ENCODE assay signal across 15 cellular contexts in the genomic region with DNA sequence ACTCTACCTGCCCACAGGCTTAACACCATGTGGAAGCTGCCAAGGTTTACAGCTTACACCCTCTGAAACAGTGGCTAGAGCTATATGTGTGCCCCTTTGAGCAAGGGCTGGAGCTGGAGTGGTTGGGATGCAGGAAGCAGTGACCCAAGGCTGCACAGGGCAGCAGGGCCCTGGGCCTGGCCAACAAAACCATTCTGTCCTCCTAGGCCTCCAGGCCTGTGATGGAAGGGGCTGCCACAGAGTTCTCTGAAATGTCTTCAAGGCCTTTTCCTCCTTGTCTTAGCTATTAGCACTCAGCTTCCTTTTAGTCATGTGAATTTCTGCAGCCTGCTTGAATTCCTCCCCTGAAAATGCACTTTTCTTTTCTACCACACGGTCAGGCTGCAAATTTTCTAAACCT.
DNase-seq lines count a peak whose midpoint lies in the region; ATAC-seq and TF ChIP-seq lines count a peak whose summit lies in the region.
"Had no signal": no experiment of that assay in that cellular context is flagged by ENCODE, and none has a peak within 500 bp of the region (broad histone marks: within the 10 kb centered on the region; RNA-seq: fewer than 3 reads in every experiment).

No MANE protein-coding gene starts in this region.

- H3K9ac ChIP-seq in mesendoderm (ENCODE audit: low read length), result no peak overlapping the region
- H3K9ac ChIP-seq: BLaER1 treated with 17β-estradiol and CSF1 and Interleukin-3, amounts not matched to agents 10 nM and 100 nM had no signal

- H3K4ac ChIP-seq in mesendoderm (ENCODE audit: low read depth, low read length), result no peak overlapping the region

- H3K4me1 ChIP-seq in HEK293 (ENCODE audit: control insufficient read depth, insufficient read depth, low read length) (no peaks in the 10 kb centered on the region), mesendoderm (ENCODE audit: control insufficient read depth, low read depth, low read length) (no peaks in the 10 kb centered on the region)
- H3K4me1 ChIP-seq: BLaER1 treated with 17β-estradiol and CSF1 and Interleukin-3, amounts not matched to agents 10 nM and 100 nM; Caco-2 had no signal

- no peak overlapping the region for H2BK15ac ChIP-seq in mesendoderm (replicated peaks; ENCODE audit: low read depth)

- H3K4me3 ChIP-seq in HEK293 (ENCODE audit: low read depth, low read length) (no peak overlapping the region), mesendoderm (ENCODE audit: low read length) (no peak overlapping the region)
- H3K4me3 ChIP-seq: BLaER1 treated with 17β-estradiol and CSF1 and Interleukin-3, amounts not matched to agents 10 nM and 100 nM had no signal

- no peak overlapping the region for H3K23ac ChIP-seq in mesendoderm (ENCODE audit: low read length)

- no peaks in the 10 kb centered on the region for H3K79me1 ChIP-seq in mesendoderm (ENCODE audit: low read length)

- H4K5ac ChIP-seq in mesendoderm (ENCODE audit: low read length), result no peak overlapping the region

- no peaks in the 10 kb centered on the region; the same call in 1 of the 2 replicates for H3K9me3 ChIP-seq in HEK293 (ENCODE audit: control insufficient read depth, insufficient read depth, low read depth, low read length)
- H3K9me3 ChIP-seq: Caco-2 had no signal

- no peaks in the 10 kb centered on the region for H3K27me3 ChIP-seq in mesendoderm (ENCODE audit: insufficient read depth, low read length, poor library complexity)

- no peak overlapping the region for H2BK5ac ChIP-seq in mesendoderm (ENCODE audit: low read length)

- CTCF ChIA-PET in HEK293 (lab: Yijun Ruan, JAX), result no interaction called here

- H3K18ac ChIP-seq in mesendoderm (ENCODE audit: low read length), result no peak overlapping the region

- H3K56ac ChIP-seq in mesendoderm (ENCODE audit: low read length), result no peak overlapping the region

- H3K79me2 ChIP-seq in mesendoderm (ENCODE audit: control insufficient read depth, insufficient read depth, low read length), result no peaks in the 10 kb centered on the region

- no peak overlapping the region for H2AK5ac ChIP-seq in mesendoderm (ENCODE audit: low read length)

- H3K36me3 ChIP-seq in HEK293 (ENCODE audit: control insufficient read depth in 2 of 2, insufficient read depth in 1 of 2, low read length in 2 of 2), result no peaks in the 10 kb centered on the region
- no peaks in the 10 kb centered on the region for H3K36me3 ChIP-seq in mesendoderm (ENCODE audit: control insufficient read depth, insufficient read depth, low read length)
- H3K36me3 ChIP-seq: BLaER1 treated with 17β-estradiol and CSF1 and Interleukin-3, amounts not matched to agents 10 nM and 100 nM had no signal

- no peak overlapping the region for H4K8ac ChIP-seq in mesendoderm (ENCODE audit: low read depth, low read length)

- no CpG with 5 or more reads among the region's 1 CpG for whole genome bisulfite sequencing in mesendoderm (ENCODE audit: extremely low coverage, insufficient coverage, low lambda C conversion rate)

- H3K27ac ChIP-seq in HEK293 (ENCODE audit: extremely low read depth, low read depth, low read length) (no peak overlapping the region), caudate nucleus (ENCODE audit: low read depth, low read length) (peak overlapping the region; percentile 63), mesendoderm (ENCODE audit: low read depth, low read length) (no peak overlapping the region)
- H3K27ac ChIP-seq: BLaER1 treated with 17β-estradiol and CSF1 and Interleukin-3, amounts not matched to agents 10 nM and 100 nM; C4-2B had no signal

- H2BK120ac ChIP-seq in mesendoderm (ENCODE audit: low read depth, low read length), result no peak overlapping the region

- ATAC-seq in GM18517 (IDR thresholded peaks at IDR 0.05; ENCODE audit: unreplicated experiment) (no peak), HG03045 (IDR thresholded peaks at IDR 0.05; ENCODE audit: unreplicated experiment) (no peak)
- ATAC-seq: CD8-positive, alpha-beta T cell had no signal

- POLR2A ChIA-PET in HEK293 (lab: Yijun Ruan, JAX), result no interaction called here

- no peak overlapping the region for H3K4me2 ChIP-seq in mesendoderm (ENCODE audit: low read length)
- H3K4me2 ChIP-seq: BLaER1 treated with 17β-estradiol and CSF1 and Interleukin-3, amounts not matched to agents 10 nM and 100 nM had no signal

- DNase-seq in caudate nucleus (lab: John Stamatoyannopoulos, UW) (no peak), mesendoderm (no peak)
- DNase-seq: 8988T; AML-193; Caco-2; Calu3; CD4-positive, alpha-beta T cell; CD8-positive, alpha-beta T cell; DMS79 treated with DMSO at 0.1 percent for 48 hours; GF-D8 had no signal

- TF ChIP-seq CTCF in HEK293 (tag by site-specific recombination; IDR thresholded peaks at IDR 0.05), result no peak

TF ChIP-seq in HEK293, 187 proteins besides CTCF, POLR2A, EP300 and RAD21:
- TF ChIP-seq TRIM28 (IDR thresholded peaks at IDR 0.05; ENCODE audit: borderline replicate concordance, low read length) (peak; percentile 87; the same call in 1 of the 2 replicates), SETDB1 (IDR thresholded peaks at IDR 0.05; ENCODE audit: insufficient read length, low read length) (peak; percentile 85), ZNF585B (tag by site-specific recombination; IDR thresholded peaks at IDR 0.05) (peak; percentile 99)
- TF ChIP-seq, protein P1, sequence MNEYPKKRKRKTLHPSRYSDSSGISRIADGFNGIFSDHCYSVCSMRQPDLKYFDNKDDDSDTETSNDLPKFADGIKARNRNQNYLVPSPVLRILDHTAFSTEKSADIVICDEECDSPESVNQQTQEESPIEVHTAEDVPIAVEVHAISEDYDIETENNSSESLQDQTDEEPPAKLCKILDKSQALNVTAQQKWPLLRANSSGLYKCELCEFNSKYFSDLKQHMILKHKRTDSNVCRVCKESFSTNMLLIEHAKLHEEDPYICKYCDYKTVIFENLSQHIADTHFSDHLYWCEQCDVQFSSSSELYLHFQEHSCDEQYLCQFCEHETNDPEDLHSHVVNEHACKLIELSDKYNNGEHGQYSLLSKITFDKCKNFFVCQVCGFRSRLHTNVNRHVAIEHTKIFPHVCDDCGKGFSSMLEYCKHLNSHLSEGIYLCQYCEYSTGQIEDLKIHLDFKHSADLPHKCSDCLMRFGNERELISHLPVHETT (tag by site-specific recombination; IDR thresholded peaks at IDR 0.05), result no peak
